Comparison of ENCODE assay signal across 10 cellular contexts in genomic region chr17:45143101-45143670, GRCh38. TPM values are rescaled to one million over a fixed set of nuclear protein-coding genes. Genes with fewer than 3 reads are reported as not detected.
DNase-seq lines count a peak whose midpoint lies in the region; ATAC-seq and TF ChIP-seq lines count a peak whose summit lies in the region.
"Had no signal": no experiment of that assay in that cellular context is flagged by ENCODE, and none has a peak within 500 bp of the region (broad histone marks: within the 10 kb centered on the region; RNA-seq: fewer than 3 reads in every experiment).

No MANE protein-coding gene starts in this region.

- peaks cover 16% of the 10 kb centered on the region for H3K36me3 Mint-ChIP-seq in activated naive CD4-positive, alpha-beta T cell treated with anti-CD3 and anti-CD28 coated beads, Interleukin-2, amount 10 ng/mL, durations not matched to agents 7 days and 5 days
- peaks cover 14 to 16% of the 10 kb centered on the region in 2 donors for H3K36me3 Mint-ChIP-seq in activated naive CD4-positive, alpha-beta T cell treated with anti-CD3 and anti-CD28 coated beads, Interleukin-2, amount 50 U/mL, for 72 hours
- H3K36me3 Mint-ChIP-seq in naive thymus-derived CD4-positive, alpha-beta T cell = peaks cover 0 to 4% (median 0%) of the 10 kb centered on the region in 5 donors

- H3K9me3 ChIP-seq in duodenal mucosa (ENCODE audit: control insufficient read depth in 1 of 2, low read length in 2 of 2) (no peaks in the 10 kb centered on the region), upper lobe of left lung (no peaks in the 10 kb centered on the region)
- no peaks in the 10 kb centered on the region for H3K9me3 ChIP-seq in naive thymus-derived CD4-positive, alpha-beta T cell (ENCODE audit: control insufficient read depth in 2 of 3, low read length in 3 of 3)

- H3K27ac Mint-ChIP-seq in activated naive CD4-positive, alpha-beta T cell treated with anti-CD3 and anti-CD28 coated beads, Interleukin-2, amount 10 ng/mL, durations not matched to agents 7 days and 5 days = peak overlapping the region; percentile 7
- peak overlapping the region in 1 of 2 donors; percentile 48 for H3K27ac Mint-ChIP-seq in activated naive CD4-positive, alpha-beta T cell treated with anti-CD3 and anti-CD28 coated beads, Interleukin-2, amount 50 U/mL, for 72 hours
- H3K27ac Mint-ChIP-seq in naive thymus-derived CD4-positive, alpha-beta T cell = peak overlapping the region in 8 of 9 donors; percentile 49 to 90 (median 76)

- no peak for TF ChIP-seq POLR2A in upper lobe of left lung (IDR thresholded peaks at IDR 0.05)

- no peak for TF ChIP-seq CTCF in upper lobe of left lung (IDR thresholded peaks at IDR 0.05)

- H3K27me3 ChIP-seq in duodenal mucosa (ENCODE audit: control insufficient read depth in 1 of 2, insufficient read depth in 2 of 2, low read length in 2 of 2) = no peaks in the 10 kb centered on the region
- no peaks in the 10 kb centered on the region for H3K27me3 ChIP-seq in naive thymus-derived CD4-positive, alpha-beta T cell (ENCODE audit: control insufficient read depth in 2 of 2, insufficient read depth in 2 of 2, low read length in 2 of 2)
- H3K27me3 ChIP-seq in upper lobe of left lung = no peaks in the 10 kb centered on the region

- H3K27ac ChIP-seq in duodenal mucosa (ENCODE audit: low read depth, low read length) (peak overlapping the region; percentile 73), upper lobe of left lung (peak overlapping the region; percentile 82 to 92 (median 90))
- H3K27ac ChIP-seq in naive thymus-derived CD4-positive, alpha-beta T cell (ENCODE audit: low read depth, low read length) = peak overlapping the region; percentile 72

- DNase-seq in activated naive CD4-positive, alpha-beta T cell treated with anti-CD3 and anti-CD28 coated beads, Interleukin-2, amount 10 ng/mL, durations not matched to agents 7 days and 5 days = no peak
- no peak for DNase-seq in activated naive CD4-positive, alpha-beta T cell treated with anti-CD3 and anti-CD28 coated beads, Interleukin-2, amount 50 U/mL, for 72 hours (ENCODE audit: low spot score in 2 of 2)
- DNase-seq in naive thymus-derived CD4-positive, alpha-beta T cell = no peak
- DNase-seq in upper lobe of left lung = no peak
- DNase-seq in NCI-H2227 treated with DMSO at 0.1 percent for 48 hours (lab: John Stamatoyannopoulos, UW) = no peak
- no peak for DNase-seq in Kasumi-1 (lab: John Stamatoyannopoulos, UW)
- DNase-seq: NCI-H446; stimulated activated naive CD4-positive, alpha-beta T cell treated with Interleukin-2 at 50 U/mL for 16 hours had no signal

- H3K4me1 ChIP-seq in duodenal mucosa (ENCODE audit: control insufficient read depth in 1 of 2, insufficient read depth in 2 of 2, low read length in 2 of 2) (peaks cover 25 to 26% of the 10 kb centered on the region in 2 donors), upper lobe of left lung (peaks cover 26 to 37% (median 27%) of the 10 kb centered on the region in 4 donors)
- H3K4me1 ChIP-seq in naive thymus-derived CD4-positive, alpha-beta T cell (ENCODE audit: control insufficient read depth in 2 of 2, insufficient read depth in 2 of 2, low read length in 2 of 2) = peaks cover 14 to 21% of the 10 kb centered on the region in 2 donors

- H3K4me1 Mint-ChIP-seq in activated naive CD4-positive, alpha-beta T cell treated with anti-CD3 and anti-CD28 coated beads, Interleukin-2, amount 10 ng/mL, durations not matched to agents 7 days and 5 days = peaks cover 51% of the 10 kb centered on the region
- H3K4me1 Mint-ChIP-seq in naive thymus-derived CD4-positive, alpha-beta T cell = peaks cover 8 to 59% (median 46%) of the 10 kb centered on the region in 7 donors

- 76 to 92% methylated on average over 12 to 13 of the region's 13 CpGs for WGBS in upper lobe of left lung, 2 donors

- intact Hi-C loops in naive thymus-derived CD4-positive, alpha-beta T cell (cut with micrococcal nuclease) = loop anchor here in 1 of 2 donors (10.0 kb wide), 1 partner anchor 442 kb away; no protein-coding TSS in a partner anchor

- H3K9ac ChIP-seq in duodenal mucosa (ENCODE audit: low read depth in 1 of 2, low read length in 2 of 2) = peak overlapping the region in 1 of 2 donors; percentile 70

- H3K27me3 Mint-ChIP-seq in activated naive CD4-positive, alpha-beta T cell treated with anti-CD3 and anti-CD28 coated beads, Interleukin-2, amount 10 ng/mL, durations not matched to agents 7 days and 5 days = peaks cover 9% of the 10 kb centered on the region
- H3K27me3 Mint-ChIP-seq in naive thymus-derived CD4-positive, alpha-beta T cell = peaks cover 0 to 3% (median 0%) of the 10 kb centered on the region in 5 donors

- CTCF ChIA-PET in activated naive CD4-positive, alpha-beta T cell treated with anti-CD3 and anti-CD28 coated beads, Interleukin-2, amount 10 ng/mL, durations not matched to agents 7 days and 5 days (lab: Charles Lee) = interaction anchor here (0.6 to 2.5 kb wide), 2 partner anchors 8 to 9 kb away, joined by 3 to 16 read pairs; partner anchors contain the start of gene ACBD4
- CTCF ChIA-PET in naive thymus-derived CD4-positive, alpha-beta T cell (lab: Charles Lee) = interaction anchor here (1.8 to 3.5 kb wide), 2 partner anchors 8 to 54 kb away, joined by 11 to 12 read pairs; partner anchors contain the start of gene ACBD4

- H3K9me3 Mint-ChIP-seq in activated naive CD4-positive, alpha-beta T cell treated with anti-CD3 and anti-CD28 coated beads, Interleukin-2, amount 10 ng/mL, durations not matched to agents 7 days and 5 days = no peaks in the 10 kb centered on the region
- H3K9me3 Mint-ChIP-seq in activated naive CD4-positive, alpha-beta T cell treated with anti-CD3 and anti-CD28 coated beads, Interleukin-2, amount 50 U/mL, for 72 hours = no peaks in the 10 kb centered on the region
- peaks cover 0 to 7% (median 0%) of the 10 kb centered on the region in 11 donors for H3K9me3 Mint-ChIP-seq in naive thymus-derived CD4-positive, alpha-beta T cell

- ATAC-seq in activated naive CD4-positive, alpha-beta T cell treated with anti-CD3 and anti-CD28 coated beads, Interleukin-2, amount 50 U/mL, for 72 hours = no peak
- no peak for ATAC-seq in naive thymus-derived CD4-positive, alpha-beta T cell
- ATAC-seq in upper lobe of left lung (ENCODE audit: low FRiP score in 2 of 2) = no peak
- no peak for ATAC-seq in HG02870 (IDR thresholded peaks at IDR 0.05; ENCODE audit: unreplicated experiment)

- POLR2A ChIA-PET in naive thymus-derived CD4-positive, alpha-beta T cell (lab: Charles Lee) = interaction anchor here (0.6 to 10.7 kb wide), 4 partner anchors 9 to 18 kb away, joined by 3 to 232 read pairs (median 15); partner anchors contain the start of genes ACBD4, HEXIM2 and PLCD3

- no peak for TF ChIP-seq EP300 in upper lobe of left lung (IDR thresholded peaks at IDR 0.05)

- H3K36me3 ChIP-seq in duodenal mucosa (ENCODE audit: control insufficient read depth in 1 of 2, insufficient read depth in 2 of 2, low read length in 2 of 2) (peaks cover 0 to 6% of the 10 kb centered on the region in 2 donors), upper lobe of left lung (peaks cover 0 to 12% (median 0%) of the 10 kb centered on the region in 4 donors)
- peaks cover 0 to 2% (median 0%) of the 10 kb centered on the region in 3 experiments for H3K36me3 ChIP-seq in naive thymus-derived CD4-positive, alpha-beta T cell (ENCODE audit: control insufficient read depth in 2 of 3, insufficient read depth in 3 of 3, low read length in 3 of 3)

- H3K4me3 Mint-ChIP-seq in activated naive CD4-positive, alpha-beta T cell treated with anti-CD3 and anti-CD28 coated beads, Interleukin-2, amount 10 ng/mL, durations not matched to agents 7 days and 5 days = peak overlapping the region; percentile 18
- H3K4me3 Mint-ChIP-seq in naive thymus-derived CD4-positive, alpha-beta T cell = peak overlapping the region in 9 of 10 donors; percentile 61 to 99 (median 80)

- H3K4me3 ChIP-seq in duodenal mucosa (ENCODE audit: low read depth in 1 of 2, low read length in 2 of 2) (no peak overlapping the region), upper lobe of left lung (peak overlapping the region in 1 of 4 donors; percentile 56)
- H3K4me3 ChIP-seq in naive thymus-derived CD4-positive, alpha-beta T cell (ENCODE audit: low read length) = no peak overlapping the region

RNA-seq across cellular contexts. Expression of gene HEXIM1, which starts 5.1 kb away (rescaled TPM):
- total RNA-seq in activated naive CD4-positive, alpha-beta T cell treated with anti-CD3 and anti-CD28 coated beads, Interleukin-2, amount 50 U/mL, for 72 hours = 10 to 100 TPM; 50.9 to 93.3 TPM
- total RNA-seq in naive thymus-derived CD4-positive, alpha-beta T cell = 10 to 100 TPM; 28.5 to 41.3 (median 37.6) TPM
- polyA plus RNA-seq in naive thymus-derived CD4-positive, alpha-beta T cell = 1 to 10 TPM; 5.1 to 6.1 TPM
- 10 to 100 TPM; 19.9 to 43.8 (median 32.3) TPM for total RNA-seq in upper lobe of left lung

RNA-seq across cellular contexts. Expression of gene ACBD4, which starts 7.7 kb away (rescaled TPM):
- 10 to 100 TPM; 12.9 to 18.9 TPM for total RNA-seq in activated naive CD4-positive, alpha-beta T cell treated with anti-CD3 and anti-CD28 coated beads, Interleukin-2, amount 50 U/mL, for 72 hours
- total RNA-seq in naive thymus-derived CD4-positive, alpha-beta T cell = 10 to 100 TPM; 17.9 to 59.5 (median 31.3) TPM
- 10 to 100 TPM; 12.3 to 13.9 TPM for polyA plus RNA-seq in naive thymus-derived CD4-positive, alpha-beta T cell
- total RNA-seq in upper lobe of left lung = 10 to 100 TPM in 5 of 6 donors, 1 to 10 TPM in 1; 9.7 to 68.1 (median 23.4) TPM

RNA-seq across cellular contexts. Expression of gene PLCD3, which starts 10.9 kb away (rescaled TPM):
- 1 to 10 TPM; 3.9 to 7.7 TPM for total RNA-seq in activated naive CD4-positive, alpha-beta T cell treated with anti-CD3 and anti-CD28 coated beads, Interleukin-2, amount 50 U/mL, for 72 hours
- 1 to 10 TPM; 2.0 to 5.1 (median 3.2) TPM for total RNA-seq in naive thymus-derived CD4-positive, alpha-beta T cell
- under 1 TPM in 1 of 2 donors, not detected in 1; 0.21 TPM for polyA plus RNA-seq in naive thymus-derived CD4-positive, alpha-beta T cell
- 10 to 100 TPM; 24.2 to 65.6 (median 50.6) TPM for total RNA-seq in upper lobe of left lung

RNA-seq across cellular contexts. Expression of gene HEXIM2, which starts 18.5 kb away (rescaled TPM):
- total RNA-seq in activated naive CD4-positive, alpha-beta T cell treated with anti-CD3 and anti-CD28 coated beads, Interleukin-2, amount 50 U/mL, for 72 hours = 1 to 10 TPM; 6.0 to 6.3 TPM
- total RNA-seq in naive thymus-derived CD4-positive, alpha-beta T cell = 1 to 10 TPM; 2.2 to 8.2 (median 3.4) TPM
- polyA plus RNA-seq in naive thymus-derived CD4-positive, alpha-beta T cell = 1 to 10 TPM; 2.4 to 3.2 TPM
- total RNA-seq in upper lobe of left lung = 10 to 100 TPM in 2 of 6 donors, 1 to 10 TPM in 4; 4.1 to 14.7 (median 9.3) TPM
